In the genomic region with DNA sequence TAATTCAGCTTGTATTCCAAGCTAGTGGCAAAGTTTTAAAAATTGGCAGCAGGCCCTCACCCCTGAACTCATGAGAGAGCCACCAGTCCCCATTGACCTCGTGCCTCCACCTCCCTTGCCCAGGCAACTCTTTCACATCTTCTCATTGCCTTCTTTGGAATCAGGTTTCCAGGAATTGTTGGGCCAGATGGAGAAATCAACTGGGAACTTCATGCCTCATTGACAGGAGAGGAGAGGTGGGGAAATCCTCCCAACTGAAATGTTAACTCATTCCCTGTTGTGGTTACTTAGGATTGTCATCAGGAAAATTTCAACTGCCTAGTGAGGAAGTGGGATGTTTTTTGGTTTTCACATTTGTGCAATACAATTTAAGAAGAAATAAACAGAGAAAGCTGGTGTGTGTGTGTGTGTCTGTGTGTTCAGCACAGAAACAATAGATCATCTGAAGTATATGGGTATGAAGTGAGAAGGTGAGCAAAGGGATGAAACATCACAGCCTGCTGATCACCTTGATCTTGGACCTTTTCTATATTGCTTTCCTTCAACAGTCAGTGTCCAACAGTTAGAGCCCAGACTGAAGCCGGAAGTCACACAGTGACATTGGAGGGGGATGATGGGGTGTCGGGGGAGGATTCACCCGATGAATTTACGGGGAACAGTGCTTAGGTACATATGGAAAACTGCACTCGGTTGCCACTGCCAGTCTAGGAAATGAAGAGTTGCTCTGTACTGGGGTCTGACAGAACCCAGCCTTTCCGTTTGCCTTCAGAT, we compare ENCODE assay signal across 12 cellular contexts.
DNase-seq lines count a peak whose midpoint lies in the region; ATAC-seq, FAIRE-seq and TF ChIP-seq lines count a peak whose summit lies in the region.
"Had no signal": no experiment of that assay in that cellular context is flagged by ENCODE, and none has a peak within 500 bp of the region (broad histone marks: within the 10 kb centered on the region; RNA-seq: fewer than 3 reads in every experiment).

No MANE protein-coding gene starts in this region.

- ATAC-seq in GM19463 (IDR thresholded peaks at IDR 0.05; ENCODE audit: unreplicated experiment): peak; percentile 15
- peak; percentile 8 for ATAC-seq in HG03342 (IDR thresholded peaks at IDR 0.05; ENCODE audit: unreplicated experiment)
- ATAC-seq: pancreas, T-helper 17 cell had no signal

- peak overlapping the region; percentile 41 for H3K27ac Mint-ChIP-seq in dendritic cell treated with granulocyte-macrophage colony-stimulating factor and Interleukin-4, amounts not matched to agents 40 ng/mL and 50 ng/mL, for 4 days
- H3K27ac Mint-ChIP-seq: T-helper 17 cell had no signal

- H3F3A ChIP-seq in SK-N-SH (replicated peaks; ENCODE audit: insufficient read depth): peaks cover 4% of the 10 kb centered on the region

- H3K4me3 Mint-ChIP-seq in dendritic cell treated with granulocyte-macrophage colony-stimulating factor and Interleukin-4, amounts not matched to agents 40 ng/mL and 50 ng/mL, for 4 days: no peak overlapping the region
- H3K4me3 Mint-ChIP-seq: T-helper 17 cell had no signal

- H3K4me1 ChIP-seq in BLaER1 treated with 17β-estradiol and CSF1 and Interleukin-3, amounts not matched to agents 10 nM and 100 nM: peaks cover 0 to 24% (median 10%) of the 10 kb centered on the region in 10 experiments; a peak in 12 of 20 replicates
- H3K4me1 ChIP-seq in kidney (ENCODE audit: control insufficient read depth in 1 of 2, insufficient read depth in 1 of 2, low read depth in 1 of 2, low read length in 2 of 2): no peaks in the 10 kb centered on the region
- no peaks in the 10 kb centered on the region for H3K4me1 ChIP-seq in SK-N-SH (ENCODE audit: control insufficient read depth in 1 of 2, insufficient read depth in 2 of 2, low read depth in 1 of 2, low read length in 1 of 2)
- H3K4me1 ChIP-seq: pancreas had no signal

- POLR2A ChIA-PET in SK-N-SH (lab: Yijun Ruan, JAX): no interaction called here

- intact Hi-C loops in dendritic cell treated with granulocyte-macrophage colony-stimulating factor and Interleukin-4, amounts not matched to agents 40 ng/mL and 50 ng/mL, for 4 days (cut with micrococcal nuclease): no loop called here
- intact Hi-C loops in kidney (cut with DNase I): no loop called here

- TF ChIP-seq CTCF in kidney (IDR thresholded peaks at IDR 0.05; ENCODE audit: borderline replicate concordance, extremely low read depth, insufficient read depth) (no peak), SK-N-SH (IDR thresholded peaks at IDR 0.05) (no peak)

- H3K36me3 Mint-ChIP-seq in dendritic cell treated with granulocyte-macrophage colony-stimulating factor and Interleukin-4, amounts not matched to agents 40 ng/mL and 50 ng/mL, for 4 days (ENCODE audit: low read depth): no peaks in the 10 kb centered on the region

- DNase-seq in kidney (no peak), SK-N-SH (no peak), ecto neural progenitor cell (ENCODE audit: low spot score) (no peak), COR-L47 (lab: John Stamatoyannopoulos, UW) (no peak)
- DNase-seq: activated T-cell treated with anti-CD3 and anti-CD28 coated beads, Interleukin-2, amount 50 U/mL, for 1 hour; NCI-H69; pancreas; T-helper 17 cell had no signal

- no peaks in the 10 kb centered on the region for H3K27me3 ChIP-seq in BLaER1 treated with 17β-estradiol and CSF1 and Interleukin-3, amounts not matched to agents 10 nM and 100 nM
- H3K27me3 ChIP-seq in SK-N-SH (ENCODE audit: insufficient read depth): no peaks in the 10 kb centered on the region

- no peaks in the 10 kb centered on the region for H3K9me2 ChIP-seq in SK-N-SH

- no peaks in the 10 kb centered on the region for H3K36me3 ChIP-seq in BLaER1 treated with 17β-estradiol and CSF1 and Interleukin-3, amounts not matched to agents 10 nM and 100 nM
- no peaks in the 10 kb centered on the region for H3K36me3 ChIP-seq in kidney (ENCODE audit: control insufficient read depth in 1 of 2, insufficient read depth in 2 of 2, low read length in 2 of 2)
- H3K36me3 ChIP-seq in SK-N-SH (replicated peaks in 1 of 2; ENCODE audit: control insufficient read depth in 1 of 2, insufficient read depth in 2 of 2, low read length in 1 of 2): no peaks in the 10 kb centered on the region
- H3K36me3 ChIP-seq: pancreas had no signal

- no peak for TF ChIP-seq RAD21 in SK-N-SH (IDR thresholded peaks at IDR 0.05; ENCODE audit: low read length)

- H3K9me3 Mint-ChIP-seq in dendritic cell treated with granulocyte-macrophage colony-stimulating factor and Interleukin-4, amounts not matched to agents 40 ng/mL and 50 ng/mL, for 4 days: no peaks in the 10 kb centered on the region

- peaks cover 40% of the 10 kb centered on the region for H3K4me1 Mint-ChIP-seq in dendritic cell treated with granulocyte-macrophage colony-stimulating factor and Interleukin-4, amounts not matched to agents 40 ng/mL and 50 ng/mL, for 4 days (ENCODE audit: low read depth)
- H3K4me1 Mint-ChIP-seq: T-helper 17 cell had no signal

- H3K4me3 ChIP-seq in BLaER1 treated with 17β-estradiol and CSF1 and Interleukin-3, amounts not matched to agents 10 nM and 100 nM: no peak overlapping the region
- H3K4me3 ChIP-seq in kidney (ENCODE audit: low read length in 2 of 2) (no peak overlapping the region), SK-N-SH (ENCODE audit: low read depth in 2 of 2, low read length in 1 of 2) (no peak overlapping the region)
- H3K4me3 ChIP-seq: pancreas had no signal

- FAIRE-seq in kidney (lab: Jason Lieb, UNC): no peak
- FAIRE-seq: pancreas had no signal

- H3K9me3 ChIP-seq in BLaER1 treated with 17β-estradiol and CSF1 and Interleukin-3, amounts not matched to agents 10 nM and 100 nM (replicated peaks in 1 of 11): peaks cover 0 to 16% (median 12%) of the 10 kb centered on the region in 11 experiments; a peak in 13 of 22 replicates
- H3K9me3 ChIP-seq in kidney (ENCODE audit: control insufficient read depth in 1 of 2, low read length in 2 of 2): no peaks in the 10 kb centered on the region
- H3K9me3 ChIP-seq in SK-N-SH: no peaks in the 10 kb centered on the region
- H3K9me3 ChIP-seq: pancreas had no signal

- CTCF ChIA-PET in SK-N-SH (lab: Yijun Ruan, JAX): no interaction called here

- H2AFZ ChIP-seq in SK-N-SH (ENCODE audit: low read depth): no peak overlapping the region

- H3K79me2 ChIP-seq in SK-N-SH (ENCODE audit: insufficient read depth): no peaks in the 10 kb centered on the region

- no peak overlapping the region for H3K9ac ChIP-seq in BLaER1 treated with 17β-estradiol and CSF1 and Interleukin-3, amounts not matched to agents 10 nM and 100 nM
- H3K9ac ChIP-seq in kidney (ENCODE audit: low read length in 2 of 2) (no peak overlapping the region), SK-N-SH (no peak overlapping the region)

- TF ChIP-seq EP300 in SK-N-SH (IDR thresholded peaks at IDR 0.05; ENCODE audit: borderline replicate concordance in 1 of 2, low read depth in 1 of 2, low read length in 1 of 2): no peak

- WGBS in SK-N-SH (ENCODE audit: low lambda C conversion rate): 48% methylated on average over 7 of the region's 7 CpGs

- H3K27me3 Mint-ChIP-seq in dendritic cell treated with granulocyte-macrophage colony-stimulating factor and Interleukin-4, amounts not matched to agents 40 ng/mL and 50 ng/mL, for 4 days: peaks cover 5% of the 10 kb centered on the region
- H3K27me3 Mint-ChIP-seq: T-helper 17 cell had no signal

- H3K27ac ChIP-seq in BLaER1 treated with 17β-estradiol and CSF1 and Interleukin-3, amounts not matched to agents 10 nM and 100 nM: peak overlapping the region in 3 of 11 experiments; percentile 11 to 27 (median 12); a peak in 1 of 22 replicates
- H3K27ac ChIP-seq in kidney (ENCODE audit: low read depth in 2 of 2, low read length in 2 of 2): no peak overlapping the region
- no peak overlapping the region for H3K27ac ChIP-seq in SK-N-SH (ENCODE audit: low read depth in 2 of 2, low read length in 1 of 2)
- H3K27ac ChIP-seq: pancreas had no signal

- no peaks in the 10 kb centered on the region for H4K20me1 ChIP-seq in BLaER1 treated with 17β-estradiol and CSF1 and Interleukin-3, amounts not matched to agents 10 nM and 100 nM
- H4K20me1 ChIP-seq in SK-N-SH (ENCODE audit: insufficient read depth): no peaks in the 10 kb centered on the region

- peak overlapping the region in 7 of 11 experiments; percentile 13 to 74 (median 66); a peak in 13 of 22 replicates for H3K4me2 ChIP-seq in BLaER1 treated with 17β-estradiol and CSF1 and Interleukin-3, amounts not matched to agents 10 nM and 100 nM
- H3K4me2 ChIP-seq in SK-N-SH: no peak overlapping the region

TF ChIP-seq in SK-N-SH, 30 proteins besides CTCF, POLR2A, EP300 and RAD21 (continues in another document):
- TF ChIP-seq TEAD4 (IDR thresholded peaks at IDR 0.05; ENCODE audit: borderline replicate concordance, insufficient read depth) (no peak), GATA2 (CRISPR knock-in tag; IDR thresholded peaks at IDR 0.05) (no peak)
- TF ChIP-seq, protein P1, sequence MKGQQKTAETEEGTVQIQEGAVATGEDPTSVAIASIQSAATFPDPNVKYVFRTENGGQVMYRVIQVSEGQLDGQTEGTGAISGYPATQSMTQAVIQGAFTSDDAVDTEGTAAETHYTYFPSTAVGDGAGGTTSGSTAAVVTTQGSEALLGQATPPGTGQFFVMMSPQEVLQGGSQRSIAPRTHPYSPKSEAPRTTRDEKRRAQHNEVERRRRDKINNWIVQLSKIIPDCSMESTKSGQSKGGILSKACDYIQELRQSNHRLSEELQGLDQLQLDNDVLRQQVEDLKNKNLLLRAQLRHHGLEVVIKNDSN (IDR thresholded peaks at IDR 0.05; ENCODE audit: borderline replicate concordance, low read depth): no peak
